In the genomic region with DNA sequence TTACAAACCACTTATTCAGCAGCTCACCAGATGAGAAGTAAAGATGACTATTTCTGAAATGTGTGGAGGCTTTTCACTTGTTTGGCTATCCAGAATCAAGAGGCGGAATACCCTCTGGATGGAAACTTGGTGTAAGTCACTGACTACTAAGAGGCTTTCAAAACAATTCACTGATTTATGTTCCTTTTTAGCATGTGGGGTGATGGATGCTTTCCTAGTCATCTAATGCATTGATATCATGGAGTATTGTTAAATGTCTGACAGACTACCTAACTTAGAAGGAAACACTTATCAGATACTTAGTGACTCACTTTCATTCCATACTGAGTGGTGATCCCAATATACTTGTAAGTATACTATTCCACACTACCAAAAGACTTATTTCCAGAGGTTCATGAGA, we compare ENCODE assay signal across 25 cellular contexts.
DNase-seq lines count a peak whose midpoint lies in the region; ATAC-seq, FAIRE-seq and TF ChIP-seq lines count a peak whose summit lies in the region.
"Had no signal": no experiment of that assay in that cellular context is flagged by ENCODE, and none has a peak within 500 bp of the region (broad histone marks: within the 10 kb centered on the region; RNA-seq: fewer than 3 reads in every experiment).

No MANE protein-coding gene starts in this region.

- H3K27me3 ChIP-seq in CD4-positive, alpha-beta T cell (ENCODE audit: control insufficient read depth, insufficient read depth, low read length): no peaks in the 10 kb centered on the region
- H3K27me3 ChIP-seq: left lung had no signal

- no peak overlapping the region for H3K27ac Mint-ChIP-seq in CD4-positive, alpha-beta T cell
- H3K27ac Mint-ChIP-seq: activated naive CD4-positive, alpha-beta T cell treated with anti-CD3 and anti-CD28 coated beads, Interleukin-2, amount 50 U/mL, for 72 hours; activated T-cell treated with anti-CD3 and anti-CD28 coated beads, Interleukin-2, amount 50 U/mL, for 72 hours; CD4-positive, CD25-positive, alpha-beta regulatory T cell; progenitor cell of endocrine pancreas; stimulated activated naive B cell treated with anti-CD40 and anti-IgM and Interleukin-4, amounts not matched to agents 10 μg/mL and 1 μg/mL and 100 μg/mL, for 72 hours had no signal

- H3K9me3 ChIP-seq in CD4-positive, alpha-beta T cell (ENCODE audit: control insufficient read depth, low read length): no peaks in the 10 kb centered on the region
- H3K9me3 ChIP-seq: left lung, thoracic aorta had no signal

- intact Hi-C loops in CD4-positive, alpha-beta T cell (cut with DNase I, micrococcal nuclease): no loop called here

- CTCF ChIA-PET in CD4-positive, alpha-beta T cell (lab: Charles Lee): no interaction called here

- no peaks in the 10 kb centered on the region for H3K9me3 Mint-ChIP-seq in CD4-positive, alpha-beta T cell
- H3K9me3 Mint-ChIP-seq: activated T-cell treated with anti-CD3 and anti-CD28 coated beads, Interleukin-2, amount 50 U/mL, for 72 hours; CD4-positive, CD25-positive, alpha-beta regulatory T cell; neural crest cell; stimulated activated naive B cell treated with anti-CD40 and anti-IgM and Interleukin-4, amounts not matched to agents 10 μg/mL and 1 μg/mL and 100 μg/mL, for 72 hours had no signal

- H3K4me3 ChIP-seq in fibroblast of pulmonary artery (replicated peaks; ENCODE audit: low read depth, low read length): no peak overlapping the region
- H3K4me3 ChIP-seq: left lung, thoracic aorta had no signal

- peak; percentile 93 for FAIRE-seq in H54 (lab: Jason Lieb, UNC)

- H3K4me3 Mint-ChIP-seq in CD4-positive, alpha-beta T cell: no peak overlapping the region
- H3K4me3 Mint-ChIP-seq: activated T-cell treated with anti-CD3 and anti-CD28 coated beads, Interleukin-2, amount 50 U/mL, for 72 hours; CD4-positive, CD25-positive, alpha-beta regulatory T cell; neural crest cell; stimulated activated naive B cell treated with anti-CD40 and anti-IgM and Interleukin-4, amounts not matched to agents 10 μg/mL and 1 μg/mL and 100 μg/mL, for 72 hours had no signal

- H3K27ac ChIP-seq in CD4-positive, alpha-beta T cell (ENCODE audit: low read depth, low read length): no peak overlapping the region
- H3K27ac ChIP-seq: left lung, RWPE1, thoracic aorta had no signal

- ATAC-seq in GM21825 (IDR thresholded peaks at IDR 0.05; ENCODE audit: unreplicated experiment): no peak
- no peak for ATAC-seq in CD4-positive, alpha-beta T cell (ENCODE audit: poor library complexity)
- ATAC-seq: activated naive CD4-positive, alpha-beta T cell treated with anti-CD3 and anti-CD28 coated beads, Interleukin-2, amount 50 U/mL, for 72 hours; activated T-cell treated with anti-CD3 and anti-CD28 coated beads, Interleukin-2, amount 50 U/mL, for 72 hours; left lung; stimulated activated naive B cell treated with anti-CD40 and anti-IgM and Interleukin-4, amounts not matched to agents 10 μg/mL and 1 μg/mL and 100 μg/mL, for 72 hours had no signal

- POLR2A ChIA-PET in CD4-positive, alpha-beta T cell (lab: Charles Lee): no interaction called here

- TF ChIP-seq POLR2A in H54 (IDR thresholded peaks at IDR 0.05; ENCODE audit: low read depth, low read length): no peak

- H3K4me1 Mint-ChIP-seq in CD4-positive, alpha-beta T cell (ENCODE audit: low read depth): no peaks in the 10 kb centered on the region
- H3K4me1 Mint-ChIP-seq: CD4-positive, CD25-positive, alpha-beta regulatory T cell; neural crest cell; stimulated activated naive B cell treated with anti-CD40 and anti-IgM and Interleukin-4, amounts not matched to agents 10 μg/mL and 1 μg/mL and 100 μg/mL, for 72 hours had no signal

- H3K36me3 Mint-ChIP-seq in CD4-positive, alpha-beta T cell (ENCODE audit: low read depth): no peaks in the 10 kb centered on the region
- H3K36me3 Mint-ChIP-seq: activated naive CD4-positive, alpha-beta T cell treated with anti-CD3 and anti-CD28 coated beads, Interleukin-2, amount 50 U/mL, for 72 hours; CD4-positive, CD25-positive, alpha-beta regulatory T cell; stimulated activated naive B cell treated with anti-CD40 and anti-IgM and Interleukin-4, amounts not matched to agents 10 μg/mL and 1 μg/mL and 100 μg/mL, for 72 hours had no signal

- no peak for TF ChIP-seq CTCF in fibroblast of pulmonary artery (IDR thresholded peaks at IDR 0.05; ENCODE audit: low read length, missing control alignments)
- TF ChIP-seq CTCF in CD4-positive, alpha-beta T cell (IDR thresholded peaks at IDR 0.05): no peak

- no peaks in the 10 kb centered on the region for H3K27me3 Mint-ChIP-seq in CD4-positive, alpha-beta T cell
- H3K27me3 Mint-ChIP-seq: CD4-positive, CD25-positive, alpha-beta regulatory T cell had no signal

- DNase-seq in AG08395 (ENCODE audit: low spot score) (peak; percentile 11), H54 (ENCODE audit: insufficient read length, low spot score) (no peak), amniotic epithelial cell (ENCODE audit: low read depth) (peak; percentile 66), fibroblast of pulmonary artery (ENCODE audit: low read depth) (peak; percentile 62), islet precursor cell (no peak), HK-2 (ENCODE audit: unreplicated experiment) (no peak)
- DNase-seq in CD4-positive, alpha-beta T cell: no peak
- DNase-seq: activated CD8-positive, alpha-beta memory T cell treated with anti-CD3 and anti-CD28 coated beads for 24 hours; activated T-cell treated with anti-CD3 and anti-CD28 coated beads, Interleukin-2, amount 50 U/mL, for 72 hours; CD4-positive, CD25-positive, alpha-beta regulatory T cell; H7; KG1; left lung; NCI-H1048; NCI-H2081 treated with DMSO at 0.1 percent for 48 hours; NCI-H524 treated with DMSO at 0.1 percent for 48 hours; stimulated activated CD4-positive, alpha-beta T cell treated with anti-CD3 and anti-CD28 coated beads, Interleukin-2, amount 100 ng/mL, for 24 hours; stimulated activated naive B cell treated with anti-CD40 and anti-IgM and Interleukin-4, amounts not matched to agents 10 μg/mL and 1 μg/mL and 100 μg/mL, for 72 hours; T-helper 9 cell had no signal

Comparison
In these comparisons a context has a peak if more than half of its experiments do, and no peak if none do; other contexts are left out.
1. DNase-seq: peak in AG08395 (single experiment), amniotic epithelial cell (single experiment) and fibroblast of pulmonary artery (single experiment); none in H54 (single experiment), islet precursor cell (single experiment), CD4-positive, alpha-beta T cell (0 of 10) and HK-2 (single experiment).